In the genomic region with DNA sequence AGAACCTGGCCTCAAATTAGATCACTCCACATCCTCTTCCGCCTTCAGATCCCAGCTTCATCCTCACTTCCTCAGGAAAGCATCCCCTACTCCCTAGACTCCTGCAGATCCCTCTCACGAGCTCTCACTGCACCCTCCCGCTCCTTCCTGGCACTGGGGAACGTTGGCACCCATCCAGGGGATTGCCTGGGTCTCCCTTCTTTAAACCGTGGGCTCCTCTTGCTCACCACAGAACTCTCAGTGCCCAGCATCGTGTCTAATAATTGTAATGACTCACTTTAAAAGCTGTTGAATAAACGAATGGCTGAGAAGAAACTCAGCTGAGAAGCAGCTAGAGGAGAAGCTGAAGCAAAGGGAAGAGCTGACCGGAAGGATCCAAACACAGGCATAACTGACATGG, we compare ENCODE assay signal across 1 cellular context.
TF ChIP-seq lines count a peak whose summit lies in the region.

No MANE protein-coding gene starts in this region.

TF ChIP-seq in GM23338, 12 proteins besides CTCF, POLR2A, EP300 and RAD21:
- no peak for TF ChIP-seq STAT1 (IDR thresholded peaks at IDR 0.05; ENCODE audit: unreplicated experiment)
- no peak for TF ChIP-seq NANOG (IDR thresholded peaks at IDR 0.05; ENCODE audit: borderline replicate concordance)
- TF ChIP-seq CREB1 (CRISPR knock-in tag; IDR thresholded peaks at IDR 0.05; ENCODE audit: low read depth), result no peak
- no peak for TF ChIP-seq ZNF114 (CRISPR knock-in tag; IDR thresholded peaks at IDR 0.05)
- TF ChIP-seq JUNB (IDR thresholded peaks at IDR 0.05; ENCODE audit: unreplicated experiment), result no peak
- TF ChIP-seq EZH2phosphoT487 (IDR thresholded peaks at IDR 0.05; ENCODE audit: unreplicated experiment), result no peak
- TF ChIP-seq ZNF331 (CRISPR knock-in tag; IDR thresholded peaks at IDR 0.05; ENCODE audit: low read depth), result no peak
- TF ChIP-seq ZNF462 (CRISPR knock-in tag; IDR thresholded peaks at IDR 0.05), result no peak
- TF ChIP-seq POLR2AphosphoS5 (IDR thresholded peaks at IDR 0.05; ENCODE audit: low read depth), result no peak
- TF ChIP-seq EZH2 (IDR thresholded peaks at IDR 0.05; ENCODE audit: low read depth, unreplicated experiment), result no peak
- no peak for TF ChIP-seq ETS1 (IDR thresholded peaks at IDR 0.05)
- TF ChIP-seq REST (IDR thresholded peaks at IDR 0.05; ENCODE audit: unreplicated experiment), result no peak
